18 cellular contexts compared by ENCODE assay signal in the genomic region with DNA sequence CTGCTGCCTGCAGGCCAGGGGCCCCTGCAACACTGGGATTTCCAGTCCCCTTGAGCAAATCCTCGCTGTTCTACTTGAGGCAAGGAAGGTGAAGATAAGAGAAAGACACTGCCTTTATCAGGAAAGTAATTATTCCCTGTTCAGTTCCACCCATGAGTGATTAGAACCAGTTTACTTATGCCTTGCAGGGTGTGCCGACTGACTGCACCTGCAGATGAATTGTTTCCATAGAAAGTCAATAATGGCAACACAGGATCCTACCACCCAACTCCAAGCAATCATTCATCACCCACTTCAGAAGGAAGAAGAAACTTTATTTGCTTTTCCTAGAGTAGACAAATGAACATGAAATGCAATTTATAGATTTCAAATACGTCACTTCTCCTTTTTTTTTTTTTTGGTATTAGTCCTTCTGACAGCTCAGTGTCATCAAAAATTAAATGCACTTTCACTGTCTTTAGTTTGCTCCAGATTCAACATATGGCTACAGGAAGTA.
"Had no signal": no experiment of that assay in that cellular context is flagged by ENCODE, and none has a peak within 500 bp of the region (broad histone marks: within the 10 kb centered on the region; RNA-seq: fewer than 3 reads in every experiment).

No MANE protein-coding gene starts in this region.

- H3K79me2 ChIP-seq: parathyroid adenoma had no signal

- H3K27ac ChIP-seq: colonic mucosa, left ventricle myocardium inferior, parathyroid adenoma, right atrium auricular region had no signal

- H3K36me3 ChIP-seq: colonic mucosa, left ventricle myocardium inferior, right atrium auricular region, tibial nerve had no signal

- DNase-seq: activated CD4-positive, alpha-beta T cell treated with anti-CD3 and anti-CD28 coated beads for 1 hour; activated CD4-positive, alpha-beta T cell treated with anti-CD3 and anti-CD28 coated beads, Interleukin-2, amount 50 U/mL, for 1 hour; activated CD8-positive, alpha-beta T cell treated with anti-CD3 and anti-CD28 coated beads for 36 hours; activated naive CD4-positive, alpha-beta T cell; activated T-cell treated with anti-CD3 and anti-CD28 coated beads, Interleukin-2, amount 50 U/mL, for 48 hours; cerebellar nuclear complex; colonic mucosa; effector memory CD4-positive, alpha-beta T cell; left ventricle myocardium inferior; naive thymus-derived CD4-positive, alpha-beta T cell; occipital lobe; stimulated activated CD4-positive, alpha-beta T cell treated with anti-CD3 and anti-CD28 coated beads, Interleukin-2, amount 100 ng/mL, for 48 hours; stimulated activated naive CD4-positive, alpha-beta T cell treated with Interleukin-2 at 50 U/mL for 16 hours; T-helper 2 cell had no signal

- H3K4me1 ChIP-seq: colonic mucosa, parathyroid adenoma, tibial nerve had no signal

- H3K9ac ChIP-seq: parathyroid adenoma had no signal

- H3K9me3 ChIP-seq: colonic mucosa, left ventricle myocardium inferior, right atrium auricular region, tibial nerve had no signal

- H3K4me3 ChIP-seq: colonic mucosa, left ventricle myocardium inferior, lung, right atrium auricular region, tibial nerve had no signal

- H2AFZ ChIP-seq: parathyroid adenoma had no signal

- H3K27me3 ChIP-seq: colonic mucosa, right atrium auricular region, tibial nerve had no signal
